In the genomic region with DNA sequence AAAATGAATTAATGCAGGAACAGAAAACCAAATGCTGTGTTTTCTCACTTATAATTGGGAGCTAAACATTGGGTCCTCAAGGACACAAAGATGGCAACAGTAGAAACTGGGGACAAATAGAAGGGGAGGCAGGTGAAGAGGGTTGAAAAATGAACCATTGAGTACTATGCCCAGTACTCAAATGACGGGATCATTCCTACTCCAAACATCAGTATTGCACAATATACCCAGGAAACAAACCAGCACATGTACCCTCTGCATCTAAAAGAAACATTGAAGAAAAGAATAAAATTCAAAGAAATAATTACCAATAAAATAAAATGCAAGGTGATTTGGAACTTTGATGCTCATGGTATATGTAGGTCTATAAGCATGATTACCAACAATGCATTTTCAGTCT, we compare ENCODE assay signal across 28 cellular contexts.
"Had no signal": no experiment of that assay in that cellular context is flagged by ENCODE, and none has a peak within 500 bp of the region (broad histone marks: within the 10 kb centered on the region; RNA-seq: fewer than 3 reads in every experiment).

No MANE protein-coding gene starts in this region.

- H3K27ac Mint-ChIP-seq: stimulated activated effector memory CD8-positive, alpha-beta T cell treated with anti-CD3 and anti-CD28 coated beads, Interleukin-12 subunit alpha, Interleukin-12 subunit beta, amount 100 ng/mL, for 72 hours; stimulated activated memory B cell treated with anti-CD40 and anti-IgM and Interleukin-4, amounts not matched to agents 10 μg/mL and 1 μg/mL and 100 μg/mL, for 72 hours; stimulated activated naive B cell treated with anti-CD40 and anti-IgM and Interleukin-4, amounts not matched to agents 10 μg/mL and 1 μg/mL and 100 μg/mL, for 72 hours; stimulated activated naive CD8-positive, alpha-beta T cell treated with anti-CD3 and anti-CD28 coated beads, Interleukin-15, amount 100 ng/mL, for 72 hours; stimulated activated naive CD8-positive, alpha-beta T cell treated with anti-CD3 and anti-CD28 coated beads, Interleukin-15, Interleukin-2, amounts not matched to agents 100 ng/mL and 50 ng/mL, for 24 hours; type B pancreatic cell had no signal

- H3K4me3 Mint-ChIP-seq: stimulated activated effector memory CD8-positive, alpha-beta T cell treated with anti-CD3 and anti-CD28 coated beads, Interleukin-12 subunit alpha, Interleukin-12 subunit beta, amount 100 ng/mL, for 72 hours; stimulated activated memory B cell treated with anti-CD40 and anti-IgM and Interleukin-4, amounts not matched to agents 10 μg/mL and 1 μg/mL and 100 μg/mL, for 72 hours; stimulated activated naive B cell treated with anti-CD40 and anti-IgM and Interleukin-4, amounts not matched to agents 10 μg/mL and 1 μg/mL and 100 μg/mL, for 72 hours; stimulated activated naive CD8-positive, alpha-beta T cell treated with anti-CD3 and anti-CD28 coated beads, Interleukin-15, amount 100 ng/mL, for 72 hours; stimulated activated naive CD8-positive, alpha-beta T cell treated with anti-CD3 and anti-CD28 coated beads, Interleukin-15, Interleukin-2, amounts not matched to agents 100 ng/mL and 50 ng/mL, for 24 hours; type B pancreatic cell had no signal

- H3K27ac ChIP-seq: stomach, suprapubic skin, testis, thoracic aorta, thyroid gland, tibial artery, tibial nerve, transverse colon, upper lobe of left lung, uterus, vagina had no signal

- H3K27me3 ChIP-seq: stomach, suprapubic skin, testis, thyroid gland, tibial artery, tibial nerve, transverse colon, upper lobe of left lung, uterus, vagina had no signal

- H3K27me3 Mint-ChIP-seq: stimulated activated memory B cell treated with anti-CD40 and anti-IgM and Interleukin-4, amounts not matched to agents 10 μg/mL and 1 μg/mL and 100 μg/mL, for 72 hours; stimulated activated naive B cell treated with anti-CD40 and anti-IgM and Interleukin-4, amounts not matched to agents 10 μg/mL and 1 μg/mL and 100 μg/mL, for 72 hours; stimulated activated naive CD8-positive, alpha-beta T cell treated with anti-CD3 and anti-CD28 coated beads, Interleukin-15, amount 100 ng/mL, for 72 hours; stimulated activated naive CD8-positive, alpha-beta T cell treated with anti-CD3 and anti-CD28 coated beads, Interleukin-15, Interleukin-2, amounts not matched to agents 100 ng/mL and 50 ng/mL, for 24 hours had no signal

- H3K9me3 ChIP-seq: stomach, suprapubic skin, testis, thoracic aorta, thyroid gland, tibial artery, tibial nerve, transverse colon, upper lobe of left lung, uterus, vagina had no signal

- DNase-seq: stimulated activated CD4-positive, alpha-beta T cell treated with anti-CD3 and anti-CD28 coated beads, Interleukin-2, amount 100 ng/mL, for 48 hours; stimulated activated CD4-positive, alpha-beta T cell treated with anti-CD3 and anti-CD28 coated beads, Interleukin-4, amount 100 ng/mL, for 1 hour; stimulated activated CD4-positive, alpha-beta T cell treated with anti-CD3 and anti-CD28 coated beads, Interleukin-4, amount 100 ng/mL, for 24 hours; stimulated activated CD4-positive, alpha-beta T cell treated with anti-CD3 and anti-CD28 coated beads, Interleukin-4, amount 100 ng/mL, for 4 hours; stimulated activated CD8-positive, alpha-beta memory T cell treated with anti-CD3 and anti-CD28 coated beads, Interleukin-4, amount 100 ng/mL, for 48 hours; stimulated activated naive B cell treated with anti-CD40 and anti-IgM and Interleukin-4, amounts not matched to agents 10 μg/mL and 1 μg/mL and 100 μg/mL, for 72 hours; stimulated activated naive CD4-positive, alpha-beta T cell; stimulated activated naive CD4-positive, alpha-beta T cell treated with Interleukin-2 at 50 U/mL for 16 hours; stimulated activated naive CD8-positive, alpha-beta T cell treated with anti-CD3 and anti-CD28 coated beads, Interleukin-15, amount 100 ng/mL, for 72 hours; stimulated activated naive CD8-positive, alpha-beta T cell treated with anti-CD3 and anti-CD28 coated beads, Interleukin-15, Interleukin-2, amounts not matched to agents 100 U/mL and 50 U/mL, for 24 hours; stomach; substantia nigra; testis; thyroid gland; tibial artery; transverse colon; trophoblast cell; upper lobe of left lung; uterus had no signal

- ATAC-seq: stimulated activated effector memory CD8-positive, alpha-beta T cell treated with anti-CD3 and anti-CD28 coated beads, Interleukin-12 subunit alpha, Interleukin-12 subunit beta, amount 100 ng/mL, for 72 hours; stimulated activated memory B cell treated with anti-CD40 and anti-IgM and Interleukin-4, amounts not matched to agents 10 μg/mL and 1 μg/mL and 100 μg/mL, for 72 hours; stimulated activated naive B cell treated with anti-CD40 and anti-IgM and Interleukin-4, amounts not matched to agents 10 μg/mL and 1 μg/mL and 100 μg/mL, for 72 hours; stimulated activated naive CD8-positive, alpha-beta T cell treated with anti-CD3 and anti-CD28 coated beads, Interleukin-15, amount 100 ng/mL, for 72 hours; stimulated activated naive CD8-positive, alpha-beta T cell treated with anti-CD3 and anti-CD28 coated beads, Interleukin-15, Interleukin-2, amounts not matched to agents 100 U/mL and 50 U/mL, for 24 hours had no signal

- FAIRE-seq: urothelium cell line had no signal

- H3K9me3 Mint-ChIP-seq: stimulated activated memory B cell treated with anti-CD40 and anti-IgM and Interleukin-4, amounts not matched to agents 10 μg/mL and 1 μg/mL and 100 μg/mL, for 72 hours; stimulated activated naive B cell treated with anti-CD40 and anti-IgM and Interleukin-4, amounts not matched to agents 10 μg/mL and 1 μg/mL and 100 μg/mL, for 72 hours; type B pancreatic cell had no signal

- H3K36me3 ChIP-seq: stomach, suprapubic skin, thoracic aorta, thyroid gland, tibial artery, tibial nerve, transverse colon, upper lobe of left lung, uterus, vagina had no signal

- H3K4me3 ChIP-seq: stomach, suprapubic skin, testis, thoracic aorta, thyroid gland, tibial artery, tibial nerve, transverse colon, upper lobe of left lung, uterus, vagina had no signal

- H3K4me1 Mint-ChIP-seq: stimulated activated effector memory CD8-positive, alpha-beta T cell treated with anti-CD3 and anti-CD28 coated beads, Interleukin-12 subunit alpha, Interleukin-12 subunit beta, amount 100 ng/mL, for 72 hours; stimulated activated memory B cell treated with anti-CD40 and anti-IgM and Interleukin-4, amounts not matched to agents 10 μg/mL and 1 μg/mL and 100 μg/mL, for 72 hours; stimulated activated naive B cell treated with anti-CD40 and anti-IgM and Interleukin-4, amounts not matched to agents 10 μg/mL and 1 μg/mL and 100 μg/mL, for 72 hours; stimulated activated naive CD8-positive, alpha-beta T cell treated with anti-CD3 and anti-CD28 coated beads, Interleukin-15, amount 100 ng/mL, for 72 hours had no signal

- H3K4me1 ChIP-seq: stomach, suprapubic skin, testis, tibial artery, tibial nerve, upper lobe of left lung, uterus, vagina had no signal

- H3K36me3 Mint-ChIP-seq: stimulated activated effector memory CD8-positive, alpha-beta T cell treated with anti-CD3 and anti-CD28 coated beads, Interleukin-12 subunit alpha, Interleukin-12 subunit beta, amount 100 ng/mL, for 72 hours; stimulated activated memory B cell treated with anti-CD40 and anti-IgM and Interleukin-4, amounts not matched to agents 10 μg/mL and 1 μg/mL and 100 μg/mL, for 72 hours; stimulated activated naive B cell treated with anti-CD40 and anti-IgM and Interleukin-4, amounts not matched to agents 10 μg/mL and 1 μg/mL and 100 μg/mL, for 72 hours; type B pancreatic cell had no signal
